ENCODE assay signal across 19 cellular contexts in the genomic region with DNA sequence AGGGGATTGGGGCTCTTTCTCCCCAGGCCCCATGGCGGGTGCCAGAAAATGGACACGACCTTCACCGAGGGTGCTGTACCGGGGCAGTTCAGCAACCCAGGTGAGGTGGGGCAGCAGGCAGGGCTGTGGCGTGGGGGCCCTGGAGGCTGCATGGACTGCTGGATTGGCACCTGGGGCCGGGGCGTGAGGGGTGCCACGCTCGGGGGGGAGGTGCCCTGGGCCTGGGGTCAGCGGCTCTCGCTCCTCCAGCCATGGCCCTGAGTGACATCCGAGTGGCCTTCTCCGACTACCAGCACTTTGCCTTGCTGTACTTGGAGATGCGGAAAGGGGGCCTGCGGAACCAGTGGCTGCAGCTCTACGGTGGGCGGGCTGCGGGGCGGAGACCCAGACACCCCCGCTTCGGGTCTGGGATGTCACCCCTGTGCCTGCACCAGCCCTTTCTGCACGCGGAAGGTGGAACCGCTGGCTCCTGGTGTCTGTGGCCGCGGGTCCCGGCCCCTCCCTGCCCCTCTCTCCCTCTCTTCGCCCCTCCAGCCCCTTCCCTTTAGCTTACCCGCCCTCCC. TPM values are rescaled to one million over a fixed set of nuclear protein-coding genes. Genes with fewer than 3 reads are reported as not detected.
DNase-seq lines count a peak whose midpoint lies in the region; ATAC-seq, FAIRE-seq and TF ChIP-seq lines count a peak whose summit lies in the region.
"Had no signal": no experiment of that assay in that cellular context is flagged by ENCODE, and none has a peak within 500 bp of the region (broad histone marks: within the 10 kb centered on the region; RNA-seq: fewer than 3 reads in every experiment).

No MANE protein-coding gene starts in this region.

- intact Hi-C loops in CD4-positive, alpha-beta memory T cell (cut with micrococcal nuclease), result no loop called here

- H3K9me3 ChIP-seq in neuronal stem cell (replicated peaks in 1 of 2; ENCODE audit: control insufficient read depth in 2 of 2, insufficient read depth in 1 of 2, low read depth in 1 of 2, low read length in 2 of 2), result no peaks in the 10 kb centered on the region
- no peaks in the 10 kb centered on the region for H3K9me3 ChIP-seq in CD4-positive, alpha-beta memory T cell (ENCODE audit: control insufficient read depth in 1 of 2, low read length in 2 of 2)
- H3K9me3 ChIP-seq: BE2C, SJCRH30 had no signal

- H3K9ac ChIP-seq in neuronal stem cell (ENCODE audit: low read depth, low read length, poor library complexity), result no peak overlapping the region

- H3K4me1 ChIP-seq in GM23338 (ENCODE audit: insufficient read depth), result peaks cover 3% of the 10 kb centered on the region; the same call in 1 of the 2 replicates
- H3K4me1 ChIP-seq in neuronal stem cell (ENCODE audit: control insufficient read depth in 2 of 2, insufficient read depth in 1 of 2, low read depth in 1 of 2, low read length in 2 of 2), result no peaks in the 10 kb centered on the region
- no peaks in the 10 kb centered on the region for H3K4me1 ChIP-seq in CD4-positive, alpha-beta memory T cell (ENCODE audit: insufficient read depth, low read length)

- WGBS in neuronal stem cell (ENCODE audit: extremely low coverage in 2 of 2, insufficient read length in 2 of 2, insufficient replicate concordance in 1 of 2), 2 donors, result no CpG with 5 or more reads among the region's 29 CpGs

- no peak overlapping the region for H3K23ac ChIP-seq in neuronal stem cell (ENCODE audit: low read depth, low read length, poor library complexity)

- peak overlapping the region; percentile 41 for H2BK12ac ChIP-seq in neuronal stem cell (ENCODE audit: low read length)

- H3K9me2 ChIP-seq in GM23338 (ENCODE audit: insufficient read depth), result no peaks in the 10 kb centered on the region

- H3K27me3 ChIP-seq in GM23338 (ENCODE audit: insufficient read depth), result peaks cover 39% of the 10 kb centered on the region
- H3K27me3 ChIP-seq in neuronal stem cell (ENCODE audit: control insufficient read depth in 3 of 3, insufficient read depth in 3 of 3, low read depth in 1 of 3, low read length in 3 of 3), result peaks cover 4 to 43% (median 36%) of the 10 kb centered on the region in 3 experiments
- peaks cover 5% of the 10 kb centered on the region for H3K27me3 ChIP-seq in CD4-positive, alpha-beta memory T cell (ENCODE audit: insufficient read depth, low read length)
- H3K27me3 ChIP-seq: BE2C had no signal

- H2BK5ac ChIP-seq in neuronal stem cell (ENCODE audit: low read length), result peak overlapping the region; percentile 63

- H3F3A ChIP-seq in GM23338 (replicated peaks; ENCODE audit: low read depth), result no peaks in the 10 kb centered on the region

- H3K36me3 ChIP-seq in GM23338 (ENCODE audit: insufficient read depth) (no peaks in the 10 kb centered on the region), neuronal stem cell (replicated peaks in 1 of 2; ENCODE audit: control insufficient read depth in 2 of 2, insufficient read depth in 2 of 2, low read length in 2 of 2) (no peaks in the 10 kb centered on the region)
- no peaks in the 10 kb centered on the region for H3K36me3 ChIP-seq in CD4-positive, alpha-beta memory T cell (ENCODE audit: insufficient read depth, low read length)
- H3K36me3 ChIP-seq: BE2C, SJCRH30 had no signal

- peak overlapping the region; percentile 67 for H3K14ac ChIP-seq in neuronal stem cell (ENCODE audit: low read length)

- no peaks in the 10 kb centered on the region for H3K79me2 ChIP-seq in GM23338 (replicated peaks; ENCODE audit: insufficient read depth)

- H2BK15ac ChIP-seq in neuronal stem cell (ENCODE audit: low read length), result peak overlapping the region; percentile 94

- peak overlapping the region; percentile 46; the same call in 2 of the 3 replicates for H3K4me3 Mint-ChIP-seq in GM23338
- H3K4me3 Mint-ChIP-seq in WTC11, result peak overlapping the region; percentile 49; the same call in 1 of the 2 replicates
- H3K4me3 Mint-ChIP-seq in glutamatergic neuron (ENCODE audit: unreplicated experiment), result no peak overlapping the region
- H3K4me3 Mint-ChIP-seq in CD4-positive, alpha-beta memory T cell, result no peak overlapping the region

- H3K36me3 Mint-ChIP-seq in GM23338 (ENCODE audit: low read depth), result no peaks in the 10 kb centered on the region; the same call in 2 of the 3 replicates
- no peaks in the 10 kb centered on the region for H3K36me3 Mint-ChIP-seq in WTC11
- no peaks in the 10 kb centered on the region for H3K36me3 Mint-ChIP-seq in glutamatergic neuron (ENCODE audit: unreplicated experiment)
- H3K36me3 Mint-ChIP-seq in CD4-positive, alpha-beta memory T cell, result no peaks in the 10 kb centered on the region
- H3K36me3 Mint-ChIP-seq: CD8-positive, alpha-beta memory T cell had no signal

- no peak for FAIRE-seq in D721Med (lab: Jason Lieb, UNC)
- FAIRE-seq: H54 had no signal

- ATAC-seq in GM23338 (peak; percentile 42), WTC11 (peak; percentile 53), HG02571 (IDR thresholded peaks at IDR 0.05; ENCODE audit: unreplicated experiment) (no peak)

- H3K27me3 Mint-ChIP-seq in GM23338 (ENCODE audit: insufficient read depth, low read depth, poor library complexity), result peaks cover 22% of the 10 kb centered on the region
- H3K27me3 Mint-ChIP-seq in WTC11 (ENCODE audit: low read depth), result peaks cover 34% of the 10 kb centered on the region
- peaks cover 18% of the 10 kb centered on the region for H3K27me3 Mint-ChIP-seq in glutamatergic neuron (ENCODE audit: unreplicated experiment)
- H3K27me3 Mint-ChIP-seq in CD4-positive, alpha-beta memory T cell, result peaks cover 6 to 13% of the 10 kb centered on the region in 2 donors

- H3K27ac Mint-ChIP-seq in GM23338, result no peak overlapping the region
- no peak overlapping the region for H3K27ac Mint-ChIP-seq in WTC11
- no peak overlapping the region for H3K27ac Mint-ChIP-seq in glutamatergic neuron (ENCODE audit: unreplicated experiment)
- no peak overlapping the region for H3K27ac Mint-ChIP-seq in CD4-positive, alpha-beta memory T cell

- no peak overlapping the region for H4K8ac ChIP-seq in neuronal stem cell (ENCODE audit: low read depth, low read length)

- DNase-seq in GM23338 (ENCODE audit: low spot score) (peak; percentile 59), WTC11 (ENCODE audit: low spot score) (peak; percentile 49), glutamatergic neuron (peak; percentile 21), neuronal stem cell (ENCODE audit: low spot score) (no peak), D721Med (ENCODE audit: insufficient read length, low spot score) (no peak)
- no peak for DNase-seq in CD4-positive, alpha-beta memory T cell
- DNase-seq: BE2C, DMS 273 treated with DMSO at 0.1 percent for 48 hours, IMR-90, NCI-H1417, NCI-H2029, NCI-H526, SJCRH30 had no signal

- H3K4ac ChIP-seq in neuronal stem cell (ENCODE audit: low read length), result peak overlapping the region; percentile 76

- H4K91ac ChIP-seq in neuronal stem cell (ENCODE audit: low read depth, low read length, poor library complexity), result no peak overlapping the region

- H3K18ac ChIP-seq in neuronal stem cell (ENCODE audit: low read length), result peak overlapping the region; percentile 97

- no peaks in the 10 kb centered on the region for H3K9me3 Mint-ChIP-seq in GM23338
- no peaks in the 10 kb centered on the region for H3K9me3 Mint-ChIP-seq in WTC11
- H3K9me3 Mint-ChIP-seq in glutamatergic neuron (ENCODE audit: unreplicated experiment), result peaks cover 10% of the 10 kb centered on the region
- no peaks in the 10 kb centered on the region for H3K9me3 Mint-ChIP-seq in CD4-positive, alpha-beta memory T cell
- H3K9me3 Mint-ChIP-seq: CD8-positive, alpha-beta memory T cell had no signal

- CTCF ChIA-PET in WTC11 (lab: Charles Lee), result interaction anchor here (0.7 to 3.2 kb wide), 12 partner anchors 9 to 184 kb away, joined by 3 to 24 read pairs (median 4); no protein-coding TSS in a partner anchor
- CTCF ChIA-PET in CD4-positive, alpha-beta memory T cell (lab: Charles Lee; ENCODE audit: partially characterized antibody), result interaction anchor here (0.8 to 1.0 kb wide), 2 partner anchors 12 to 16 kb away, joined by 3 to 4 read pairs; a partner anchor contains a TSS

- H3K79me1 ChIP-seq in neuronal stem cell (ENCODE audit: low read depth, low read length), result no peaks in the 10 kb centered on the region

- H3K27ac ChIP-seq in GM23338 (ENCODE audit: low read depth), result no peak overlapping the region
- H3K27ac ChIP-seq in neuronal stem cell (replicated peaks; ENCODE audit: low read length), result no peak overlapping the region
- no peak overlapping the region for H3K27ac ChIP-seq in CD4-positive, alpha-beta memory T cell (ENCODE audit: low read depth, low read length)
- H3K27ac ChIP-seq: RWPE1, SJCRH30 had no signal

- H3K4me3 ChIP-seq in GM23338 (peak overlapping the region; percentile 68), neuronal stem cell (ENCODE audit: low read length in 2 of 2) (peak overlapping the region in 1 of 2 donors; percentile 18)
- no peak overlapping the region for H3K4me3 ChIP-seq in CD4-positive, alpha-beta memory T cell (ENCODE audit: low read length in 2 of 2)
- H3K4me3 ChIP-seq: SJCRH30 had no signal

- peak overlapping the region; percentile 93 for H3K4me2 ChIP-seq in GM23338
- H3K4me2 ChIP-seq in neuronal stem cell (ENCODE audit: insufficient read depth, low read length, poor library complexity, severe bottlenecking), result peak overlapping the region; percentile 88

- POLR2A ChIA-PET in WTC11 (lab: Charles Lee), result interaction anchor here (0.6 to 1.2 kb wide), 3 partner anchors 37 to 103 kb away, joined by 3 to 5 read pairs (median 4); no protein-coding TSS in a partner anchor
- POLR2A ChIA-PET in CD4-positive, alpha-beta memory T cell (lab: Charles Lee; ENCODE audit: partially characterized antibody), result interaction anchor here (0.6 to 1.4 kb wide), 5 partner anchors 9 to 35 kb away, joined by 3 to 6 read pairs (median 3); a partner anchor contains a TSS

- H2AFZ ChIP-seq in GM23338 (peak overlapping the region; percentile 94), neuronal stem cell (ENCODE audit: low read length) (no peak overlapping the region)

- TF ChIP-seq CTCF in GM23338 (conservative IDR thresholded peaks at IDR 0.05; ENCODE audit: low read depth in 2 of 2) (no peak), WTC11 (IDR thresholded peaks at IDR 0.05) (no peak), glutamatergic neuron (IDR thresholded peaks at IDR 0.05; ENCODE audit: partially characterized antibody, unreplicated experiment) (no peak), D721Med (IDR thresholded peaks at IDR 0.05; ENCODE audit: insufficient read depth, missing control alignments) (no peak)

- H3K4me1 Mint-ChIP-seq in GM23338 (no peaks in the 10 kb centered on the region; the same call in 2 of the 3 replicates), WTC11 (no peaks in the 10 kb centered on the region), glutamatergic neuron (ENCODE audit: low read depth, unreplicated experiment) (peaks cover 4% of the 10 kb centered on the region)
- peaks cover 3 to 8% (median 5%) of the 10 kb centered on the region in 4 donors for H3K4me1 Mint-ChIP-seq in CD4-positive, alpha-beta memory T cell

- H2AK5ac ChIP-seq in neuronal stem cell (ENCODE audit: low read depth, low read length), result peak overlapping the region; percentile 47

- no peak overlapping the region for H2BK120ac ChIP-seq in neuronal stem cell (ENCODE audit: low read depth, low read length)

- no peaks in the 10 kb centered on the region for H4K20me1 ChIP-seq in GM23338 (replicated peaks; ENCODE audit: insufficient read depth)

RNA-seq across cellular contexts. Expression of a gene that starts 1.8 kb away (rescaled TPM):
- not detected in 2 replicates for total RNA-seq in GM23338 (2014; rRNA removed; shearing (Covaris generic))
- 0.11 and 0.14 TPM in 2 replicates for polyA plus RNA-seq in GM23338 (2016; fragmentation: Nextera tagmentation; extraction: Ambion mirVana)
- total RNA-seq in WTC11 (2021), result 0.27 to 0.50 TPM (median 0.34 TPM) in 3 replicates
- not detected for total RNA-seq in glutamatergic neuron (ENCODE audit: unreplicated experiment)
- polyA plus RNA-seq in neuronal stem cell (2013, experiment 1 of 2), result 0.07 TPM
- polyA plus RNA-seq in neuronal stem cell (2013, experiment 2 of 2), result 0.07 TPM
- total RNA-seq in CD4-positive, alpha-beta memory T cell, result under 1 TPM; 0.14 to 0.17 TPM
- polyA plus RNA-seq in CD4-positive, alpha-beta memory T cell, result not detected
- total RNA-seq: IMR-90, OCI-LY7, SJCRH30 had no signal

RNA-seq across cellular contexts. Expression of a gene that starts 7.2 kb away (rescaled TPM):
- total RNA-seq in GM23338 (2014; rRNA removed; shearing (Covaris generic)), result 1.9 TPM in 1 of 2 replicates, not detected in the other
- 3.1 and 5.9 TPM in 2 replicates for polyA plus RNA-seq in GM23338 (2016; fragmentation: Nextera tagmentation; extraction: Ambion mirVana)
- total RNA-seq in WTC11 (2021), result 2.2 to 4.0 TPM (median 2.9 TPM) in 3 replicates
- total RNA-seq in glutamatergic neuron (ENCODE audit: unreplicated experiment), result not detected
- 0.33 TPM for polyA plus RNA-seq in neuronal stem cell (2013, experiment 1 of 2)
- 0.42 TPM for polyA plus RNA-seq in neuronal stem cell (2013, experiment 2 of 2)
- total RNA-seq in CD4-positive, alpha-beta memory T cell, result 1 to 10 TPM; 4.8 to 5.1 TPM
- polyA plus RNA-seq in CD4-positive, alpha-beta memory T cell, result 1 to 10 TPM; 1.7 to 3.8 TPM
- total RNA-seq: IMR-90, OCI-LY7, SJCRH30 had no signal

RNA-seq across cellular contexts. Expression of a gene that starts 7.7 kb away (rescaled TPM):
- total RNA-seq in GM23338 (2014; rRNA removed; shearing (Covaris generic)), result 33.9 and 71.5 TPM in 2 replicates
- polyA plus RNA-seq in GM23338 (2016; fragmentation: Nextera tagmentation; extraction: Ambion mirVana), result 86.0 and 88.3 TPM in 2 replicates
- total RNA-seq in WTC11 (2021) (44.1 to 45.3 TPM (median 44.6 TPM) in 3 replicates), glutamatergic neuron (ENCODE audit: unreplicated experiment) (50.7 TPM)
- polyA plus RNA-seq in neuronal stem cell (2013, experiment 1 of 2), result 57.4 TPM
- 58.1 TPM for polyA plus RNA-seq in neuronal stem cell (2013, experiment 2 of 2)
- 100 to 1,000 TPM in 1 of 2 experiments, 10 to 100 TPM in 1; 94.2 to 101 TPM for total RNA-seq in CD4-positive, alpha-beta memory T cell
- 100 to 1,000 TPM in 1 of 2 donors, 10 to 100 TPM in 1; 76.0 to 103 TPM for polyA plus RNA-seq in CD4-positive, alpha-beta memory T cell

RNA-seq across cellular contexts. Expression of a gene that starts 11.8 kb away (rescaled TPM):
- 0.56 TPM in 1 of 2 replicates, not detected in the other for total RNA-seq in GM23338 (2014; rRNA removed; shearing (Covaris generic))
- 0.53 and 0.57 TPM in 2 replicates for polyA plus RNA-seq in GM23338 (2016; fragmentation: Nextera tagmentation; extraction: Ambion mirVana)
- total RNA-seq in WTC11 (2021) (0.31 to 0.41 TPM in 2 of 3 replicates, not detected in the other), glutamatergic neuron (ENCODE audit: unreplicated experiment) (not detected)
- polyA plus RNA-seq in neuronal stem cell (2013, experiment 1 of 2), result not detected
- polyA plus RNA-seq in neuronal stem cell (2013, experiment 2 of 2), result not detected
- 1 to 10 TPM; 3.1 to 3.7 TPM for total RNA-seq in CD4-positive, alpha-beta memory T cell
- polyA plus RNA-seq in CD4-positive, alpha-beta memory T cell, result 1 to 10 TPM; 5.0 to 7.8 TPM
- total RNA-seq: OCI-LY7 had no signal

RNA-seq across cellular contexts. Expression of a gene that starts 32.5 kb away (rescaled TPM):
- total RNA-seq in GM23338 (2014; rRNA removed; shearing (Covaris generic)), result 0.69 and 2.6 TPM in 2 replicates
- polyA plus RNA-seq in GM23338 (2016; fragmentation: Nextera tagmentation; extraction: Ambion mirVana), result 0.39 and 0.68 TPM in 2 replicates
- total RNA-seq in WTC11 (2021) (1.9 to 4.7 TPM (median 3.4 TPM) in 3 replicates), glutamatergic neuron (ENCODE audit: unreplicated experiment) (2.9 TPM)
- polyA plus RNA-seq in neuronal stem cell (2013, experiment 1 of 2), result 0.07 TPM
- 0.12 TPM for polyA plus RNA-seq in neuronal stem cell (2013, experiment 2 of 2)
- 1 to 10 TPM in 1 of 2 experiments, under 1 TPM in 1; 0.72 to 1.4 TPM for total RNA-seq in CD4-positive, alpha-beta memory T cell
- not detected for polyA plus RNA-seq in CD4-positive, alpha-beta memory T cell
- total RNA-seq: IMR-90, LHCN-M2, SJCRH30 had no signal
- polyA plus RNA-seq: CD8-positive, alpha-beta memory T cell had no signal

Comparison
In these comparisons a context has a peak if more than half of its experiments do, and no peak if none do; other contexts are left out.
1. DNase-seq: peak in GM23338 (single experiment), WTC11 (single experiment) and glutamatergic neuron (single experiment); none in neuronal stem cell (single experiment), CD4-positive, alpha-beta memory T cell (0 of 5) and D721Med (single experiment).
2. H3K4me3 Mint-ChIP-seq: peak in GM23338 (single experiment) and WTC11 (single experiment); none in glutamatergic neuron (single experiment) and CD4-positive, alpha-beta memory T cell (0 of 8).